8 cellular contexts compared by ENCODE assay signal in genomic region chr1:161706483-161707347, GRCh38. TPM values are rescaled to one million over a fixed set of nuclear protein-coding genes. Genes with fewer than 3 reads are reported as not detected.
DNase-seq lines count a peak whose midpoint lies in the region; ATAC-seq and TF ChIP-seq lines count a peak whose summit lies in the region.

FCRLA (plus strand) TSS chr1:161707229; CDS start chr1:161707265, 36 bp downstream.

- no peak for TF ChIP-seq CTCF in dorsolateral prefrontal cortex (IDR thresholded peaks at IDR 0.05 in 54 of 56, conservative IDR thresholded peaks at IDR 0.05 in 2 of 56; ENCODE audit: low read depth in 1 of 56, partially characterized antibody in 56 of 56)
- no peak for TF ChIP-seq CTCF in CD8-positive, alpha-beta T cell (IDR thresholded peaks at IDR 0.05)

- H3K4me3 Mint-ChIP-seq in stimulated activated naive B cell treated with anti-CD40 and anti-IgM and Interleukin-4, amounts not matched to agents 10 μg/mL and 1 μg/mL and 100 μg/mL, for 72 hours: peak within 1 kb of the TSS; percentile 8 to 57
- H3K4me3 Mint-ChIP-seq in CD8-positive, alpha-beta T cell: no peak within 1 kb of the TSS

- intact Hi-C loops in dorsolateral prefrontal cortex (cut with DNase I): no loop called here
- intact Hi-C loops in CD8-positive, alpha-beta T cell (cut with DNase I, micrococcal nuclease): no loop called here

- H3K27me3 Mint-ChIP-seq in stimulated activated naive B cell treated with anti-CD40 and anti-IgM and Interleukin-4, amounts not matched to agents 10 μg/mL and 1 μg/mL and 100 μg/mL, for 72 hours: no peaks in the 10 kb centered on the region
- peaks cover 7% of the 10 kb centered on the region for H3K27me3 Mint-ChIP-seq in CD8-positive, alpha-beta T cell (ENCODE audit: low read depth)

- H3K36me3 ChIP-seq in CD8-positive, alpha-beta T cell (ENCODE audit: insufficient read depth, low read length): no peaks in the 10 kb centered on the region

- H3K27ac Mint-ChIP-seq in stimulated activated naive B cell treated with anti-CD40 and anti-IgM and Interleukin-4, amounts not matched to agents 10 μg/mL and 1 μg/mL and 100 μg/mL, for 72 hours: no peak within 1 kb of the TSS
- no peak within 1 kb of the TSS for H3K27ac Mint-ChIP-seq in CD8-positive, alpha-beta T cell

- H3K4me1 Mint-ChIP-seq in stimulated activated naive B cell treated with anti-CD40 and anti-IgM and Interleukin-4, amounts not matched to agents 10 μg/mL and 1 μg/mL and 100 μg/mL, for 72 hours: peaks cover 22 to 31% of the 10 kb centered on the region in 2 donors
- no peaks in the 10 kb centered on the region for H3K4me1 Mint-ChIP-seq in CD8-positive, alpha-beta T cell (ENCODE audit: low read depth)

- H3K27me3 ChIP-seq in dorsolateral prefrontal cortex: peaks cover 0 to 7% (median 0%) of the 10 kb centered on the region in 45 donors
- H3K27me3 ChIP-seq in CD8-positive, alpha-beta T cell (ENCODE audit: insufficient read depth, low read length): no peaks in the 10 kb centered on the region

- H3K9me3 Mint-ChIP-seq in stimulated activated naive B cell treated with anti-CD40 and anti-IgM and Interleukin-4, amounts not matched to agents 10 μg/mL and 1 μg/mL and 100 μg/mL, for 72 hours: no peaks in the 10 kb centered on the region
- no peaks in the 10 kb centered on the region for H3K9me3 Mint-ChIP-seq in CD8-positive, alpha-beta T cell

- no peak within 1 kb of the TSS for H3K4me3 ChIP-seq in dorsolateral prefrontal cortex
- no peak within 1 kb of the TSS for H3K4me3 ChIP-seq in CD8-positive, alpha-beta T cell (ENCODE audit: low read depth, low read length)

- H3K9me3 ChIP-seq in CD8-positive, alpha-beta T cell (ENCODE audit: low read length): no peaks in the 10 kb centered on the region

- ATAC-seq in GM18498 (IDR thresholded peaks at IDR 0.05; ENCODE audit: unreplicated experiment) (peak; percentile 76), GM21786 (IDR thresholded peaks at IDR 0.05; ENCODE audit: unreplicated experiment) (peak; percentile 63)
- peak; percentile 64 to 69 for ATAC-seq in stimulated activated naive B cell treated with anti-CD40 and anti-IgM and Interleukin-4, amounts not matched to agents 10 μg/mL and 1 μg/mL and 100 μg/mL, for 72 hours (replicated peaks)
- no peak for ATAC-seq in CD8-positive, alpha-beta T cell

- CTCF ChIA-PET in CD8-positive, alpha-beta T cell (lab: Charles Lee): interaction anchor here (0.9 to 1.2 kb wide), 2 partner anchors 19 to 32 kb away, joined by 3 to 4 read pairs; no protein-coding TSS in a partner anchor

- peaks cover 15 to 16% of the 10 kb centered on the region in 2 donors for H3K36me3 Mint-ChIP-seq in stimulated activated naive B cell treated with anti-CD40 and anti-IgM and Interleukin-4, amounts not matched to agents 10 μg/mL and 1 μg/mL and 100 μg/mL, for 72 hours
- H3K36me3 Mint-ChIP-seq in CD8-positive, alpha-beta T cell: no peaks in the 10 kb centered on the region

- DNase-seq in M059J (ENCODE audit: low read depth) (peak; percentile 97), dorsolateral prefrontal cortex (peak in 1 of 10 donors; percentile 19), GOT3 (lab: John Stamatoyannopoulos, UW) (no peak), NCI-H446 treated with DMSO at 0.1 percent for 48 hours (lab: John Stamatoyannopoulos, UW) (no peak)
- peak; percentile 47 for DNase-seq in stimulated activated naive B cell treated with anti-CD40 and anti-IgM and Interleukin-4, amounts not matched to agents 10 μg/mL and 1 μg/mL and 100 μg/mL, for 72 hours
- DNase-seq in CD8-positive, alpha-beta T cell: no peak

- no peaks in the 10 kb centered on the region for H3K4me1 ChIP-seq in CD8-positive, alpha-beta T cell (ENCODE audit: insufficient read depth, low read length)

- POLR2A ChIA-PET in CD8-positive, alpha-beta T cell (lab: Charles Lee): no interaction called here

- H3K27ac ChIP-seq in dorsolateral prefrontal cortex: peak within 1 kb of the TSS in 53 of 59 donors; percentile 4 to 91 (median 68)
- no peak within 1 kb of the TSS for H3K27ac ChIP-seq in CD8-positive, alpha-beta T cell (ENCODE audit: low read depth, low read length)

RNA-seq across cellular contexts. Expression of gene FCRLA, which starts in this region (rescaled TPM):
- total RNA-seq in M059J (2014; rRNA removed; shearing (Covaris generic)): 1.9 and 2.0 TPM in 2 replicates
- total RNA-seq in dorsolateral prefrontal cortex: 1 to 10 TPM in 14 of 120 experiments, under 1 TPM in 41, not detected in 65; 0.21 to 2.3 (median 0.70) TPM
- total RNA-seq in CD8-positive, alpha-beta T cell: not detected

Comparison
In these comparisons a context has a peak if more than half of its experiments do, and no peak if none do; other contexts are left out.
1. DNase-seq: peak in M059J (single experiment) and stimulated activated naive B cell treated with anti-CD40 and anti-IgM and Interleukin-4, amounts not matched to agents 10 μg/mL and 1 μg/mL and 100 μg/mL, for 72 hours (single experiment); none in GOT3 (single experiment), CD8-positive, alpha-beta T cell (0 of 7) and NCI-H446 treated with DMSO at 0.1 percent for 48 hours (single experiment).